Comparison of ENCODE assay signal across 8 cellular contexts in genomic region chr20:62120990-62121775, GRCh38. TPM values are rescaled to one million over a fixed set of nuclear protein-coding genes. Genes with fewer than 3 reads are reported as not detected.
DNase-seq lines count a peak whose midpoint lies in the region; ATAC-seq and TF ChIP-seq lines count a peak whose summit lies in the region.

No MANE protein-coding gene starts in this region.

- H3K4me3 ChIP-seq in WERI-Rb-1 (ENCODE audit: low read depth, low read length) (peak overlapping the region; percentile 75), gastroesophageal sphincter (peak overlapping the region; percentile 39 to 84), rectal smooth muscle tissue (ENCODE audit: low read length) (peak overlapping the region; percentile 66)

- 18% methylated on average over 6 to 42 of the region's 45 CpGs for WGBS in gastroesophageal sphincter (ENCODE audit: low coverage in 1 of 2), 2 donors

- ATAC-seq in GM19351 (IDR thresholded peaks at IDR 0.05; ENCODE audit: unreplicated experiment) (peak; percentile 7), HG03439 (IDR thresholded peaks at IDR 0.05; ENCODE audit: unreplicated experiment) (peak; percentile 9), gastroesophageal sphincter (peak; percentile 5), GM18517 (IDR thresholded peaks at IDR 0.05; ENCODE audit: unreplicated experiment) (no peak)

- H3K27ac ChIP-seq in WERI-Rb-1 (peak overlapping the region; percentile 78), gastroesophageal sphincter (peak overlapping the region; percentile 94 to 99 (median 98)), rectal smooth muscle tissue (ENCODE audit: low read depth, low read length) (peak overlapping the region; percentile 90)

- TF ChIP-seq EP300 in gastroesophageal sphincter (IDR thresholded peaks at IDR 0.05), result no peak

- no peak overlapping the region for H3K9ac ChIP-seq in rectal smooth muscle tissue (ENCODE audit: low read length)

- TF ChIP-seq CTCF in WERI-Rb-1 (IDR thresholded peaks at IDR 0.05; ENCODE audit: low read depth, low read length) (no peak), gastroesophageal sphincter (IDR thresholded peaks at IDR 0.05) (no peak)

- peaks cover 0 to 46% (median 13%) of the 10 kb centered on the region in 3 donors for H3K4me1 ChIP-seq in gastroesophageal sphincter
- no peaks in the 10 kb centered on the region for H3K4me1 ChIP-seq in rectal smooth muscle tissue (ENCODE audit: control insufficient read depth, insufficient read depth, low read length)

- no peaks in the 10 kb centered on the region for H3K27me3 ChIP-seq in WERI-Rb-1 (ENCODE audit: insufficient read depth, low read depth, severe bottlenecking)
- H3K27me3 ChIP-seq in gastroesophageal sphincter, result peaks cover 29% of the 10 kb centered on the region
- H3K27me3 ChIP-seq in rectal smooth muscle tissue (ENCODE audit: control insufficient read depth, insufficient read depth, low read length), result no peaks in the 10 kb centered on the region

- peak; percentile 89 for DNase-seq in CD1c-positive myeloid dendritic cell (ENCODE audit: extremely low spot score)
- peak; percentile 49 for DNase-seq in WERI-Rb-1
- no peak for DNase-seq in iPS-NIHi11 (ENCODE audit: low spot score)

- H3K36me3 ChIP-seq in WERI-Rb-1 (peaks cover 29% of the 10 kb centered on the region), gastroesophageal sphincter (peaks cover 0 to 19% of the 10 kb centered on the region in 2 donors), rectal smooth muscle tissue (ENCODE audit: control insufficient read depth, insufficient read depth, low read length) (peaks cover 4% of the 10 kb centered on the region)

- no peaks in the 10 kb centered on the region for H3K9me3 ChIP-seq in WERI-Rb-1 (ENCODE audit: severe bottlenecking)
- no peaks in the 10 kb centered on the region for H3K9me3 ChIP-seq in gastroesophageal sphincter

- TF ChIP-seq POLR2A in gastroesophageal sphincter (IDR thresholded peaks at IDR 0.05), result no peak

RNA-seq across cellular contexts. Expression of gene LSM14B, which starts 1.1 kb away (rescaled TPM):
- total RNA-seq in gastroesophageal sphincter, result 10 to 100 TPM; 23.6 to 38.4 (median 35.3) TPM

RNA-seq across cellular contexts. Expression of gene PSMA7, which starts 22.0 kb away (rescaled TPM):
- 100 to 1,000 TPM; 253 to 352 (median 303) TPM for total RNA-seq in gastroesophageal sphincter

RNA-seq across cellular contexts. Expression of gene SS18L1, which starts 22.4 kb away (rescaled TPM):
- 10 to 100 TPM in 2 of 4 donors, 1 to 10 TPM in 2; 6.8 to 12.3 (median 11.1) TPM for total RNA-seq in gastroesophageal sphincter

RNA-seq across cellular contexts. Expression of gene TAF4, which starts 55.5 kb away (rescaled TPM):
- 10 to 100 TPM in 3 of 4 donors, 1 to 10 TPM in 1; 7.6 to 19.9 (median 15.5) TPM for total RNA-seq in gastroesophageal sphincter
